18 cellular contexts compared by ENCODE assay signal in genomic region chr10:11457336-11457735, GRCh38.
A peak's percentile ranks its signal among the peaks of the same experiment; 100 is the strongest.
DNase-seq lines count a peak whose midpoint lies in the region; ATAC-seq, FAIRE-seq and TF ChIP-seq lines count a peak whose summit lies in the region.
"Had no signal": no experiment of that assay in that cellular context is flagged by ENCODE, and none has a peak within 500 bp of the region (broad histone marks: within the 10 kb centered on the region; RNA-seq: fewer than 3 reads in every experiment).

No MANE protein-coding gene starts in this region.

- no peak overlapping the region for H3K4me3 ChIP-seq in Karpas-422 (ENCODE audit: low read length)
- H3K4me3 ChIP-seq in H1 (ENCODE audit: extremely low read depth in 1 of 4, insufficient read depth in 2 of 4, low read depth in 3 of 4, low read length in 4 of 4) = no peak overlapping the region
- H3K4me3 ChIP-seq: BLaER1 treated with 17β-estradiol and CSF1 and Interleukin-3, amounts not matched to agents 10 nM and 100 nM had no signal

- H3K9me3 ChIP-seq in Karpas-422 (ENCODE audit: low read length) = no peaks in the 10 kb centered on the region
- no peaks in the 10 kb centered on the region for H3K9me3 ChIP-seq in H1 (ENCODE audit: insufficient read depth in 2 of 2, low read depth in 1 of 2, low read length in 1 of 2)

- no peak overlapping the region for H2BK15ac ChIP-seq in H1 (ENCODE audit: low read length)

- H3K36me3 Mint-ChIP-seq in activated T-cell treated with anti-CD3 and anti-CD28 coated beads, Interleukin-2, amount 50 U/mL, for 24 hours (ENCODE audit: low read depth) = peaks cover 3% of the 10 kb centered on the region
- H3K36me3 Mint-ChIP-seq in stimulated activated naive B cell treated with anti-CD40 and anti-IgM and Interleukin-4, amounts not matched to agents 10 μg/mL and 1 μg/mL and 100 μg/mL, for 72 hours = peaks cover 21 to 36% of the 10 kb centered on the region in 2 donors

- H3K23ac ChIP-seq in H1 (ENCODE audit: insufficient read length) = no peak overlapping the region

- no peaks in the 10 kb centered on the region; the same call in 1 of the 2 replicates for H4K20me1 ChIP-seq in Karpas-422 (ENCODE audit: insufficient read depth, low read depth, low read length)
- no peaks in the 10 kb centered on the region for H4K20me1 ChIP-seq in H1 (replicated peaks in 1 of 2; ENCODE audit: control insufficient read depth in 1 of 2, insufficient read depth in 2 of 2, low read length in 2 of 2)
- H4K20me1 ChIP-seq: BLaER1 treated with 17β-estradiol and CSF1 and Interleukin-3, amounts not matched to agents 10 nM and 100 nM had no signal

- H3K9me3 Mint-ChIP-seq in activated T-cell treated with anti-CD3 and anti-CD28 coated beads, Interleukin-2, amount 50 U/mL, for 24 hours = no peaks in the 10 kb centered on the region
- peaks cover 0 to 6% of the 10 kb centered on the region in 2 donors for H3K9me3 Mint-ChIP-seq in stimulated activated naive B cell treated with anti-CD40 and anti-IgM and Interleukin-4, amounts not matched to agents 10 μg/mL and 1 μg/mL and 100 μg/mL, for 72 hours
- H3K9me3 Mint-ChIP-seq: CD4-positive, alpha-beta T cell had no signal

- H3K18ac ChIP-seq in H1 (ENCODE audit: extremely low read depth, low read length) = no peak overlapping the region; the same call in 1 of the 2 replicates

- TF ChIP-seq RAD21 in H1 (IDR thresholded peaks at IDR 0.05 in 1 of 2, conservative IDR thresholded peaks at IDR 0.05 in 1 of 2; ENCODE audit: low read depth in 2 of 2, low read length in 2 of 2) = no peak

- peaks cover 31% of the 10 kb centered on the region for H3K79me2 ChIP-seq in Karpas-422 (ENCODE audit: low read length)
- H3K79me2 ChIP-seq in H1 (ENCODE audit: control insufficient read depth in 1 of 2, insufficient read depth in 2 of 2, low read length in 2 of 2) = no peaks in the 10 kb centered on the region

- H3K14ac ChIP-seq in H1 (ENCODE audit: insufficient read length) = no peak overlapping the region

- H3K27ac ChIP-seq in Karpas-422 (ENCODE audit: low read length) (peak overlapping the region; percentile 98), H1 (ENCODE audit: low read depth, low read length) (no peak overlapping the region)
- H3K27ac ChIP-seq: 22Rv1; BLaER1 treated with 17β-estradiol and CSF1 and Interleukin-3, amounts not matched to agents 10 nM and 100 nM; HL-60 had no signal

- H2BK20ac ChIP-seq in H1 (ENCODE audit: low read length) = no peak overlapping the region

- DNase-seq in activated T-cell treated with anti-CD3 and anti-CD28 coated beads, Interleukin-2, amount 50 U/mL, for 24 hours = no peak
- DNase-seq in activated T-cell treated with anti-CD3 and anti-CD28 coated beads, Interleukin-2, amount 50 U/mL, for 48 hours = no peak
- DNase-seq in Karpas-422 (no peak), H1 (ENCODE audit: low read depth in 1 of 2, low spot score in 2 of 2) (no peak), GM19238 (ENCODE audit: insufficient read length, low spot score) (no peak)
- no peak for DNase-seq in stimulated activated naive B cell treated with anti-CD40 and anti-IgM and Interleukin-4, amounts not matched to agents 10 μg/mL and 1 μg/mL and 100 μg/mL, for 72 hours
- DNase-seq: AML-193; Calu3; CD4-positive, alpha-beta T cell; DMS79; KBM-7 had no signal

- H3K4me1 ChIP-seq in Karpas-422 (ENCODE audit: low read length) (peaks cover 59% of the 10 kb centered on the region), H1 (replicated peaks in 1 of 4; ENCODE audit: control insufficient read depth in 3 of 4, insufficient read depth in 4 of 4, low read length in 3 of 4) (no peaks in the 10 kb centered on the region)
- H3K4me1 ChIP-seq: BLaER1 treated with 17β-estradiol and CSF1 and Interleukin-3, amounts not matched to agents 10 nM and 100 nM had no signal

- no peak overlapping the region for H4K91ac ChIP-seq in H1 (replicated peaks; ENCODE audit: insufficient read length, low read length)

- peak overlapping the region; percentile 78; the same call in 1 of the 2 replicates for H2AK5ac ChIP-seq in H1 (ENCODE audit: low read depth, low read length)

- no peak overlapping the region for H3K4ac ChIP-seq in H1 (replicated peaks; ENCODE audit: insufficient read length, low read depth, low read length)

- 0 out of 3 replicates have a peak, but pooled peaks of 1 of the 2 experiments have one; percentile 20 for TF ChIP-seq POLR2A in H1 (IDR thresholded peaks at IDR 0.05; ENCODE audit: control extremely low read depth in 1 of 2, low read depth in 2 of 2, low read length in 2 of 2)

- peak overlapping the region; percentile 39; the same call in 1 of the 2 replicates for H2BK5ac ChIP-seq in H1 (ENCODE audit: low read depth, low read length)

- H3K4me3 Mint-ChIP-seq in activated T-cell treated with anti-CD3 and anti-CD28 coated beads, Interleukin-2, amount 50 U/mL, for 24 hours = no peak overlapping the region
- H3K4me3 Mint-ChIP-seq in stimulated activated naive B cell treated with anti-CD40 and anti-IgM and Interleukin-4, amounts not matched to agents 10 μg/mL and 1 μg/mL and 100 μg/mL, for 72 hours = no peak overlapping the region
- H3K4me3 Mint-ChIP-seq: CD4-positive, alpha-beta T cell had no signal

- no peaks in the 10 kb centered on the region for H3K23me2 ChIP-seq in H1 (ENCODE audit: low read depth, low read length)

- H3K9ac ChIP-seq in Karpas-422 (ENCODE audit: low read length) = no peak overlapping the region
- no peak overlapping the region for H3K9ac ChIP-seq in H1 (replicated peaks in 1 of 4; ENCODE audit: extremely low read depth in 1 of 4, low read depth in 3 of 4, low read length in 3 of 4)
- H3K9ac ChIP-seq: BLaER1 treated with 17β-estradiol and CSF1 and Interleukin-3, amounts not matched to agents 10 nM and 100 nM had no signal

- no peak overlapping the region; the same call in 1 of the 2 replicates for H4K8ac ChIP-seq in H1 (ENCODE audit: extremely low read depth, insufficient read depth, low read length)

- no peaks in the 10 kb centered on the region for H3K27me3 Mint-ChIP-seq in activated T-cell treated with anti-CD3 and anti-CD28 coated beads, Interleukin-2, amount 50 U/mL, for 24 hours
- H3K27me3 Mint-ChIP-seq in stimulated activated naive B cell treated with anti-CD40 and anti-IgM and Interleukin-4, amounts not matched to agents 10 μg/mL and 1 μg/mL and 100 μg/mL, for 72 hours = no peaks in the 10 kb centered on the region
- H3K27me3 Mint-ChIP-seq: CD4-positive, alpha-beta T cell had no signal

- H3K9me2 ChIP-seq in Karpas-422 (replicated peaks; ENCODE audit: insufficient read depth, low read length) = no peaks in the 10 kb centered on the region

- 81% methylated on average over 2 of the region's 2 CpGs; no CpG with 5 or more reads in 1 of the 2 experiments for WGBS in H1 (ENCODE audit: extremely low coverage in 1 of 2, insufficient coverage in 1 of 2, insufficient read length in 1 of 2, insufficient replicate concordance in 2 of 2, low coverage in 1 of 2, low lambda C conversion rate in 2 of 2, missing lambda C conversion rate in 1 of 2), 2 experiments

- TF ChIP-seq CTCF in H1 (IDR thresholded peaks at IDR 0.05; ENCODE audit: control extremely low read depth in 1 of 3, insufficient read depth in 1 of 3, low read depth in 1 of 3, low read length in 3 of 3) = no peak

- POLR2A ChIA-PET in H1 (lab: Charles Lee; ENCODE audit: partially characterized antibody) = interaction anchor here (0.8 kb wide), 1 partner anchor 14 kb away, joined by 3 read pairs; no protein-coding TSS in a partner anchor

- peaks cover 40% of the 10 kb centered on the region; the same call in 1 of the 2 replicates for H3K36me3 ChIP-seq in Karpas-422 (ENCODE audit: insufficient read depth, low read length)
- H3K36me3 ChIP-seq in H1 (ENCODE audit: control insufficient read depth in 2 of 4, insufficient read depth in 4 of 4, low read length in 3 of 4) = peaks cover 3 to 10% (median 4%) of the 10 kb centered on the region in 4 experiments; a peak in 7 of 8 replicates

- H2BK12ac ChIP-seq in H1 (ENCODE audit: low read depth, low read length) = no peak overlapping the region

- no peaks in the 10 kb centered on the region for H3K27me3 ChIP-seq in Karpas-422 (ENCODE audit: low read length)
- H3K27me3 ChIP-seq in H1 (replicated peaks in 1 of 4; ENCODE audit: control insufficient read depth in 3 of 4, extremely low read depth in 1 of 4, insufficient read depth in 3 of 4, low read length in 3 of 4) = no peaks in the 10 kb centered on the region
- H3K27me3 ChIP-seq: BLaER1 treated with 17β-estradiol and CSF1 and Interleukin-3, amounts not matched to agents 10 nM and 100 nM had no signal

- no peak overlapping the region for H3K56ac ChIP-seq in H1 (replicated peaks; ENCODE audit: insufficient read length, low read depth, low read length)

- H3K4me2 ChIP-seq in Karpas-422 (ENCODE audit: low read depth, low read length, poor library complexity, severe bottlenecking) (no peak overlapping the region), H1 (ENCODE audit: insufficient read depth in 1 of 2, low read depth in 2 of 2, low read length in 2 of 2) (no peak overlapping the region)
- H3K4me2 ChIP-seq: BLaER1 treated with 17β-estradiol and CSF1 and Interleukin-3, amounts not matched to agents 10 nM and 100 nM had no signal

- no peaks in the 10 kb centered on the region for H3K79me1 ChIP-seq in H1 (ENCODE audit: low read depth, low read length)

- no peak for FAIRE-seq in H1 (lab: Jason Lieb, UNC)
- FAIRE-seq: G401.6, H54 had no signal

- no peak for TF ChIP-seq EP300 in H1 (IDR thresholded peaks at IDR 0.05; ENCODE audit: borderline replicate concordance in 1 of 2, low read depth in 2 of 2, low read length in 2 of 2)

- H2AFZ ChIP-seq in Karpas-422 (ENCODE audit: low read length) (no peak overlapping the region), H1 (ENCODE audit: low read length) (no peak overlapping the region)

- no peak overlapping the region for H4K5ac ChIP-seq in H1 (ENCODE audit: insufficient read length, low read depth, low read length)

- H3K4me1 Mint-ChIP-seq in activated T-cell treated with anti-CD3 and anti-CD28 coated beads, Interleukin-2, amount 50 U/mL, for 24 hours (ENCODE audit: low read depth) = no peaks in the 10 kb centered on the region
- peaks cover 6 to 22% of the 10 kb centered on the region in 2 donors for H3K4me1 Mint-ChIP-seq in stimulated activated naive B cell treated with anti-CD40 and anti-IgM and Interleukin-4, amounts not matched to agents 10 μg/mL and 1 μg/mL and 100 μg/mL, for 72 hours

- CTCF ChIA-PET in H1 (lab: Charles Lee; ENCODE audit: partially characterized antibody) = interaction anchor here (0.7 to 3.1 kb wide), 8 partner anchors 9 to 368 kb away, joined by 3 to 14 read pairs (median 4); no protein-coding TSS in a partner anchor

- no peak overlapping the region for H2BK120ac ChIP-seq in H1 (replicated peaks; ENCODE audit: low read depth, low read length)

- peak overlapping the region; percentile 8 for H3K27ac Mint-ChIP-seq in activated T-cell treated with anti-CD3 and anti-CD28 coated beads, Interleukin-2, amount 50 U/mL, for 24 hours
- H3K27ac Mint-ChIP-seq in stimulated activated naive B cell treated with anti-CD40 and anti-IgM and Interleukin-4, amounts not matched to agents 10 μg/mL and 1 μg/mL and 100 μg/mL, for 72 hours = peak overlapping the region; percentile 47
- H3K27ac Mint-ChIP-seq: CD4-positive, alpha-beta T cell had no signal

- ATAC-seq in stimulated activated naive B cell treated with anti-CD40 and anti-IgM and Interleukin-4, amounts not matched to agents 10 μg/mL and 1 μg/mL and 100 μg/mL, for 72 hours (replicated peaks) = no peak
- no peak for ATAC-seq in GM21528 (IDR thresholded peaks at IDR 0.05; ENCODE audit: low FRiP score, unreplicated experiment)
- ATAC-seq: HCT116 had no signal
